22 cellular contexts compared by ENCODE assay signal in genomic region chr13:30352121-30352520, GRCh38.
"Had no signal": no experiment of that assay in that cellular context is flagged by ENCODE, and none has a peak within 500 bp of the region (broad histone marks: within the 10 kb centered on the region; RNA-seq: fewer than 3 reads in every experiment).

No MANE protein-coding gene starts in this region.

- H3K4me1 ChIP-seq: lower lobe of right lung, psoas muscle, sigmoid colon, suprapubic skin, thyroid gland had no signal

- H3K27me3 Mint-ChIP-seq: memory B cell; stimulated activated naive CD8-positive, alpha-beta T cell treated with anti-CD3 and anti-CD28 coated beads, Interleukin-15, amount 100 ng/mL, for 72 hours had no signal

- H3K4me3 ChIP-seq: dorsolateral prefrontal cortex, lower lobe of right lung, ovary, psoas muscle, sigmoid colon, suprapubic skin, thyroid gland, vagina had no signal

- H3K27ac ChIP-seq: lower lobe of right lung, ovary, psoas muscle, sigmoid colon, suprapubic skin, thyroid gland, vagina had no signal

- FAIRE-seq: frontal cortex, keratinocyte had no signal

- H3K36me3 ChIP-seq: lower lobe of right lung, ovary, sigmoid colon, suprapubic skin, thyroid gland, vagina had no signal

- H3K27me3 ChIP-seq: dorsolateral prefrontal cortex, ovary, sigmoid colon, suprapubic skin, thyroid gland, vagina had no signal

- DNase-seq: dorsolateral prefrontal cortex; effector CD4-positive, alpha-beta T cell; head of caudate nucleus; left ventricle myocardium superior; lower lobe of right lung; natural killer cell; occipital lobe; ovary; posterior cingulate gyrus; psoas muscle; right cardiac atrium; sigmoid colon; stimulated activated CD4-positive, alpha-beta T cell treated with anti-CD3 and anti-CD28 coated beads, Interleukin-4, amount 100 ng/mL, for 4 hours; stimulated activated naive CD4-positive, alpha-beta T cell; stimulated activated naive CD8-positive, alpha-beta T cell treated with anti-CD3 and anti-CD28 coated beads, Interleukin-15, amount 100 ng/mL, for 72 hours; thyroid gland; trophoblast cell had no signal

- H3K27ac Mint-ChIP-seq: memory B cell; natural killer cell; stimulated activated naive CD8-positive, alpha-beta T cell treated with anti-CD3 and anti-CD28 coated beads, Interleukin-15, amount 100 ng/mL, for 72 hours had no signal

- H3K9me3 ChIP-seq: lower lobe of right lung, ovary, psoas muscle, sigmoid colon, suprapubic skin, thyroid gland had no signal

- ATAC-seq: left ventricle myocardium superior; lower lobe of right lung; natural killer cell; psoas muscle; right cardiac atrium; stimulated activated naive CD8-positive, alpha-beta T cell treated with anti-CD3 and anti-CD28 coated beads, Interleukin-15, amount 100 ng/mL, for 72 hours had no signal

- H3K4me3 Mint-ChIP-seq: memory B cell; natural killer cell; stimulated activated naive CD8-positive, alpha-beta T cell treated with anti-CD3 and anti-CD28 coated beads, Interleukin-15, amount 100 ng/mL, for 72 hours had no signal
